ENCODE assay signal across 19 cellular contexts in genomic region chr2:99905025-99905424, GRCh38.
DNase-seq lines count a peak whose midpoint lies in the region; ATAC-seq and TF ChIP-seq lines count a peak whose summit lies in the region.
"Had no signal": no experiment of that assay in that cellular context is flagged by ENCODE, and none has a peak within 500 bp of the region (broad histone marks: within the 10 kb centered on the region; RNA-seq: fewer than 3 reads in every experiment).

No MANE protein-coding gene starts in this region.

- no peak overlapping the region for H3K4me2 ChIP-seq in mesendoderm (ENCODE audit: low read length)
- no peak overlapping the region for H3K4me2 ChIP-seq in osteoblast (ENCODE audit: insufficient read depth, low read length)
- H3K4me2 ChIP-seq: BLaER1 treated with 17β-estradiol and CSF1 and Interleukin-3, amounts not matched to agents 10 nM and 100 nM had no signal

- H4K20me1 ChIP-seq in osteoblast (ENCODE audit: insufficient read depth, low read length), result no peaks in the 10 kb centered on the region

- H3K9me3 Mint-ChIP-seq in stimulated activated naive B cell treated with anti-CD40 and anti-IgM and Interleukin-4, amounts not matched to agents 10 μg/mL and 1 μg/mL and 100 μg/mL, for 72 hours, result no peaks in the 10 kb centered on the region
- H3K9me3 Mint-ChIP-seq: CD4-positive, alpha-beta T cell; CD8-positive, alpha-beta T cell had no signal

- no peak overlapping the region for H3K4ac ChIP-seq in mesendoderm (ENCODE audit: low read depth, low read length)

- no peak overlapping the region for H3K9ac ChIP-seq in mesendoderm (ENCODE audit: low read length)
- H3K9ac ChIP-seq: BLaER1 treated with 17β-estradiol and CSF1 and Interleukin-3, amounts not matched to agents 10 nM and 100 nM had no signal

- no peak overlapping the region for H2AK5ac ChIP-seq in mesendoderm (ENCODE audit: low read length)

- H2BK120ac ChIP-seq in mesendoderm (ENCODE audit: low read depth, low read length), result no peak overlapping the region

- H3K23ac ChIP-seq in mesendoderm (ENCODE audit: low read length), result no peak overlapping the region

- no CpG with 5 or more reads among the region's 5 CpGs for WGBS in mesendoderm (ENCODE audit: extremely low coverage, insufficient coverage, low lambda C conversion rate)

- TF ChIP-seq CTCF in 22Rv1 (IDR thresholded peaks at IDR 0.05), result no peak
- TF ChIP-seq CTCF in lower lobe of right lung (IDR thresholded peaks at IDR 0.05), result no peak
- TF ChIP-seq CTCF in GM13976 (IDR thresholded peaks at IDR 0.05; ENCODE audit: borderline replicate concordance, control extremely low read depth, extremely low read depth, insufficient read depth, missing control alignments), result no peak
- TF ChIP-seq CTCF in osteoblast (IDR thresholded peaks at IDR 0.05; ENCODE audit: extremely low read depth, low read depth, low read length), result no peak

- H3K27ac ChIP-seq in 22Rv1, result peak overlapping the region; percentile 12; the same call in 1 of the 2 replicates
- peak overlapping the region; percentile 41 for H3K27ac ChIP-seq in lower lobe of right lung
- no peak overlapping the region for H3K27ac ChIP-seq in mesendoderm (ENCODE audit: low read depth, low read length)
- no peak overlapping the region for H3K27ac ChIP-seq in osteoblast (ENCODE audit: low read depth, low read length)
- H3K27ac ChIP-seq: BLaER1 treated with 17β-estradiol and CSF1 and Interleukin-3, amounts not matched to agents 10 nM and 100 nM; C4-2B had no signal

- H3K4me3 ChIP-seq in lower lobe of right lung, result no peak overlapping the region
- H3K4me3 ChIP-seq in mesendoderm (ENCODE audit: low read length), result no peak overlapping the region
- no peak overlapping the region for H3K4me3 ChIP-seq in osteoblast (ENCODE audit: insufficient read depth, low read length)
- H3K4me3 ChIP-seq: BLaER1 treated with 17β-estradiol and CSF1 and Interleukin-3, amounts not matched to agents 10 nM and 100 nM; GM12878 had no signal

- DNase-seq in lower lobe of right lung, result no peak
- no peak for DNase-seq in mesendoderm
- DNase-seq in stimulated activated naive B cell treated with anti-CD40 and anti-IgM and Interleukin-4, amounts not matched to agents 10 μg/mL and 1 μg/mL and 100 μg/mL, for 72 hours, result no peak
- DNase-seq in GF-D8 (lab: John Stamatoyannopoulos, UW), result no peak
- no peak for DNase-seq in GM13976 (ENCODE audit: low spot score)
- no peak for DNase-seq in osteoblast (ENCODE audit: insufficient read length, low spot score, missing footprints)
- DNase-seq in NCI-H82 (lab: John Stamatoyannopoulos, UW), result no peak
- DNase-seq: 8988T; AML-193; Caco-2; Calu3; CD4-positive, alpha-beta T cell; CD8-positive, alpha-beta T cell; DMS79 treated with DMSO at 0.1 percent for 48 hours had no signal

- ATAC-seq in lower lobe of right lung, result no peak
- ATAC-seq in stimulated activated naive B cell treated with anti-CD40 and anti-IgM and Interleukin-4, amounts not matched to agents 10 μg/mL and 1 μg/mL and 100 μg/mL, for 72 hours (replicated peaks), result no peak
- ATAC-seq: CD8-positive, alpha-beta T cell; GM12878 had no signal

- intact Hi-C loops in lower lobe of right lung (cut with DNase I), result no loop called here

- H4K8ac ChIP-seq in mesendoderm (ENCODE audit: low read depth, low read length), result no peak overlapping the region

- in situ Hi-C loops in GM13976 (cut with MboI; ENCODE audit: low sequenced_read_pairs, unreplicated experiment), result no loop called here

- H3K4me1 ChIP-seq in lower lobe of right lung, result peaks cover 3% of the 10 kb centered on the region
- H3K4me1 ChIP-seq in mesendoderm (ENCODE audit: control insufficient read depth, low read depth, low read length), result no peaks in the 10 kb centered on the region
- no peaks in the 10 kb centered on the region for H3K4me1 ChIP-seq in osteoblast (ENCODE audit: insufficient read depth, low read length)
- H3K4me1 ChIP-seq: BLaER1 treated with 17β-estradiol and CSF1 and Interleukin-3, amounts not matched to agents 10 nM and 100 nM; Caco-2 had no signal

- H3K36me3 ChIP-seq in lower lobe of right lung, result no peaks in the 10 kb centered on the region
- no peaks in the 10 kb centered on the region for H3K36me3 ChIP-seq in mesendoderm (ENCODE audit: control insufficient read depth, insufficient read depth, low read length)
- no peaks in the 10 kb centered on the region for H3K36me3 ChIP-seq in osteoblast (ENCODE audit: insufficient read depth, low read length)

- no peak overlapping the region for H3K18ac ChIP-seq in mesendoderm (ENCODE audit: low read length)

- H2BK15ac ChIP-seq in mesendoderm (replicated peaks; ENCODE audit: low read depth), result no peak overlapping the region

- H2BK5ac ChIP-seq in mesendoderm (ENCODE audit: low read length), result no peak overlapping the region

- no peaks in the 10 kb centered on the region for H3K27me3 Mint-ChIP-seq in stimulated activated naive B cell treated with anti-CD40 and anti-IgM and Interleukin-4, amounts not matched to agents 10 μg/mL and 1 μg/mL and 100 μg/mL, for 72 hours
- H3K27me3 Mint-ChIP-seq: B cell; CD4-positive, alpha-beta T cell had no signal

- H3K56ac ChIP-seq in mesendoderm (ENCODE audit: low read length), result peak overlapping the region; percentile 15

- H2AFZ ChIP-seq in osteoblast (ENCODE audit: low read length), result no peak overlapping the region

- peaks cover 13 to 45% of the 10 kb centered on the region in 2 donors for H3K36me3 Mint-ChIP-seq in stimulated activated naive B cell treated with anti-CD40 and anti-IgM and Interleukin-4, amounts not matched to agents 10 μg/mL and 1 μg/mL and 100 μg/mL, for 72 hours
- H3K36me3 Mint-ChIP-seq: CD8-positive, alpha-beta T cell had no signal

- H3K79me1 ChIP-seq in mesendoderm (ENCODE audit: low read length), result no peaks in the 10 kb centered on the region

- peaks cover 30 to 48% of the 10 kb centered on the region in 2 donors for H3K4me1 Mint-ChIP-seq in stimulated activated naive B cell treated with anti-CD40 and anti-IgM and Interleukin-4, amounts not matched to agents 10 μg/mL and 1 μg/mL and 100 μg/mL, for 72 hours

- H3K4me3 Mint-ChIP-seq in stimulated activated naive B cell treated with anti-CD40 and anti-IgM and Interleukin-4, amounts not matched to agents 10 μg/mL and 1 μg/mL and 100 μg/mL, for 72 hours, result no peak overlapping the region
- H3K4me3 Mint-ChIP-seq: B cell; CD4-positive, alpha-beta T cell; CD8-positive, alpha-beta T cell had no signal

- no peaks in the 10 kb centered on the region for H3K27me3 ChIP-seq in lower lobe of right lung (ENCODE audit: low read depth)
- no peaks in the 10 kb centered on the region for H3K27me3 ChIP-seq in mesendoderm (ENCODE audit: insufficient read depth, low read length, poor library complexity)
- H3K27me3 ChIP-seq in osteoblast (ENCODE audit: insufficient read depth, low read length), result no peaks in the 10 kb centered on the region
- H3K27me3 ChIP-seq: BLaER1 treated with 17β-estradiol and CSF1 and Interleukin-3, amounts not matched to agents 10 nM and 100 nM had no signal

- H4K5ac ChIP-seq in mesendoderm (ENCODE audit: low read length), result no peak overlapping the region

- no peaks in the 10 kb centered on the region for H3K79me2 ChIP-seq in mesendoderm (ENCODE audit: control insufficient read depth, insufficient read depth, low read length)
- no peaks in the 10 kb centered on the region for H3K79me2 ChIP-seq in osteoblast (ENCODE audit: insufficient read depth, low read length)

- H3K27ac Mint-ChIP-seq in stimulated activated naive B cell treated with anti-CD40 and anti-IgM and Interleukin-4, amounts not matched to agents 10 μg/mL and 1 μg/mL and 100 μg/mL, for 72 hours, result peak overlapping the region; percentile 72
- H3K27ac Mint-ChIP-seq: B cell; CD4-positive, alpha-beta T cell; CD8-positive, alpha-beta T cell had no signal

- H3K9me3 ChIP-seq in lower lobe of right lung (no peaks in the 10 kb centered on the region), osteoblast (ENCODE audit: low read depth, low read length) (no peaks in the 10 kb centered on the region)
- H3K9me3 ChIP-seq: BLaER1 treated with 17β-estradiol and CSF1 and Interleukin-3, amounts not matched to agents 10 nM and 100 nM; Caco-2 had no signal

Comparison
In these comparisons a context has a peak if more than half of its experiments do, and no peak if none do; other contexts are left out.
1. H3K27ac ChIP-seq: peak in 22Rv1 (single experiment) and lower lobe of right lung (single experiment); none in mesendoderm (single experiment) and osteoblast (single experiment).